Comparison of ENCODE assay signal across 8 cellular contexts in genomic region chr3:131502530-131503327, GRCh38. TPM values are rescaled to one million over a fixed set of nuclear protein-coding genes. Genes with fewer than 3 reads are reported as not detected.
DNase-seq lines count a peak whose midpoint lies in the region; ATAC-seq and TF ChIP-seq lines count a peak whose summit lies in the region.

Gene MRPL3, minus strand, starts transcription at chr3:131502971. Its CDS starts 150 bp downstream, at chr3:131502821.

- no peaks in the 10 kb centered on the region for H3K9me3 Mint-ChIP-seq in activated naive CD4-positive, alpha-beta T cell treated with anti-CD3 and anti-CD28 coated beads, Interleukin-2, amount 50 U/mL, for 24 hours

- peaks cover 31% of the 10 kb centered on the region for H3K4me1 Mint-ChIP-seq in activated naive CD4-positive, alpha-beta T cell treated with anti-CD3 and anti-CD28 coated beads, Interleukin-2, amount 50 U/mL, for 24 hours

- peak within 1 kb of the TSS; percentile 99 for H3K27ac Mint-ChIP-seq in activated naive CD4-positive, alpha-beta T cell treated with anti-CD3 and anti-CD28 coated beads, Interleukin-2, amount 50 U/mL, for 24 hours

- H3K4me3 Mint-ChIP-seq in activated naive CD4-positive, alpha-beta T cell treated with anti-CD3 and anti-CD28 coated beads, Interleukin-2, amount 50 U/mL, for 24 hours: peak within 1 kb of the TSS; percentile 98

- no peak for TF ChIP-seq CTCF in GM10248 (IDR thresholded peaks at IDR 0.05; ENCODE audit: control extremely low read depth, extremely low read depth, low read depth, missing control alignments)

- DNase-seq in GM10248 (ENCODE audit: extremely low spot score): peak; percentile 84
- DNase-seq in NCI-H1048 (lab: John Stamatoyannopoulos, UW): peak; percentile 77
- DNase-seq in glomerular endothelial cell (ENCODE audit: extremely low read depth, low read depth, low spot score): peak; percentile 39
- peak in 55 of 56 donors; percentile 21 to 91 (median 73) for DNase-seq in nucleus accumbens (lab: John Stamatoyannopoulos, UW)
- peak; percentile 94 for DNase-seq in superior temporal gyrus (ENCODE audit: extremely low spot score)

- POLR2A ChIA-PET in GM10248 (lab: Yijun Ruan, JAX): no interaction called here

- CTCF ChIA-PET in GM10248 (lab: Yijun Ruan, JAX): no interaction called here

- peaks cover 13% of the 10 kb centered on the region for H3K36me3 Mint-ChIP-seq in activated naive CD4-positive, alpha-beta T cell treated with anti-CD3 and anti-CD28 coated beads, Interleukin-2, amount 50 U/mL, for 24 hours

- no peaks in the 10 kb centered on the region for H3K27me3 Mint-ChIP-seq in activated naive CD4-positive, alpha-beta T cell treated with anti-CD3 and anti-CD28 coated beads, Interleukin-2, amount 50 U/mL, for 24 hours

- ATAC-seq in HG02588 (IDR thresholded peaks at IDR 0.05; ENCODE audit: unreplicated experiment) (peak; percentile 97), SK-N-SH treated with all-trans-retinoic acid at 6 μM for 48 hours (peak; percentile 99)

TF ChIP-seq in SK-N-SH treated with all-trans-retinoic acid at 6 μM for 48 hours, 23 proteins besides CTCF, POLR2A, EP300 and RAD21:
- TF ChIP-seq ISL1 (CRISPR knock-in tag; IDR thresholded peaks at IDR 0.05) (peak; percentile 18; the same call in 1 of the 2 replicates), OSR1 (CRISPR knock-in tag; IDR thresholded peaks at IDR 0.05) (no peak), PATZ1 (CRISPR knock-in tag; IDR thresholded peaks at IDR 0.05; ENCODE audit: borderline replicate concordance) (no peak), ZNF8 (CRISPR knock-in tag; IDR thresholded peaks at IDR 0.05) (peak; percentile 58), GLIS3 (CRISPR knock-in tag; IDR thresholded peaks at IDR 0.05) (no peak), RARB (CRISPR knock-in tag; IDR thresholded peaks at IDR 0.05) (no peak), PPARA (CRISPR knock-in tag; IDR thresholded peaks at IDR 0.05; ENCODE audit: borderline replicate concordance) (peak; percentile 94), CSRNP3 (CRISPR knock-in tag; IDR thresholded peaks at IDR 0.05) (no peak), ZNF70 (CRISPR knock-in tag; IDR thresholded peaks at IDR 0.05) (peak; percentile 65), SNAI2 (CRISPR knock-in tag; IDR thresholded peaks at IDR 0.05) (peak; percentile 97), CSDC2 (CRISPR knock-in tag; IDR thresholded peaks at IDR 0.05) (peak; percentile 90; the same call in 1 of the 2 replicates), TOX (CRISPR knock-in tag; IDR thresholded peaks at IDR 0.05; ENCODE audit: borderline replicate concordance) (no peak; the same call in 1 of the 2 replicates), ARNTL (CRISPR knock-in tag; IDR thresholded peaks at IDR 0.05; ENCODE audit: borderline replicate concordance, low read depth) (peak; percentile 72; the same call in 1 of the 2 replicates), ZNF565 (CRISPR knock-in tag; conservative IDR thresholded peaks at IDR 0.05; ENCODE audit: low read depth) (peak; percentile 87), CREB5 (CRISPR knock-in tag; IDR thresholded peaks at IDR 0.05; ENCODE audit: low read depth) (no peak), BACH2 (CRISPR knock-in tag; IDR thresholded peaks at IDR 0.05; ENCODE audit: borderline replicate concordance) (no peak), ESRRG (CRISPR knock-in tag; IDR thresholded peaks at IDR 0.05) (no peak), ZFP30 (CRISPR knock-in tag; IDR thresholded peaks at IDR 0.05) (0 out of 2 replicates have a peak, but pooled peaks have one; percentile 55), ZC3H10 (CRISPR knock-in tag; IDR thresholded peaks at IDR 0.05) (no peak), TSHZ2 (CRISPR knock-in tag; IDR thresholded peaks at IDR 0.05) (peak; percentile 87; the same call in 1 of the 2 replicates), POU6F1 (CRISPR knock-in tag; IDR thresholded peaks at IDR 0.05; ENCODE audit: borderline replicate concordance, low read depth) (0 out of 2 replicates have a peak, but pooled peaks have one; percentile 34), ZFP3 (CRISPR knock-in tag; IDR thresholded peaks at IDR 0.05) (peak; percentile 78), TCF4 (CRISPR knock-in tag; IDR thresholded peaks at IDR 0.05; ENCODE audit: borderline replicate concordance) (no peak)
TF ChIP-seq in SK-N-SH treated with all-trans-retinoic acid at 6 μM for 48 hours: peak in this region for 12.

RNA-seq across cellular contexts. Expression of gene MRPL3, which starts in this region (rescaled TPM):
- total RNA-seq in glomerular endothelial cell: 50.2 and 51.9 TPM in 2 replicates

Comparison
In these comparisons a context has a peak if more than half of its experiments do, and no peak if none do; other contexts are left out.
1. Peak in every context shown above with its lines: DNase-seq and ATAC-seq.
2. DNase-seq: peak in every context shown above with its lines; median percentile 94 in superior temporal gyrus; 84 in GM10248; 77 in NCI-H1048; 73 in nucleus accumbens; 39 in glomerular endothelial cell.